17 cellular contexts compared by ENCODE assay signal in the genomic region with DNA sequence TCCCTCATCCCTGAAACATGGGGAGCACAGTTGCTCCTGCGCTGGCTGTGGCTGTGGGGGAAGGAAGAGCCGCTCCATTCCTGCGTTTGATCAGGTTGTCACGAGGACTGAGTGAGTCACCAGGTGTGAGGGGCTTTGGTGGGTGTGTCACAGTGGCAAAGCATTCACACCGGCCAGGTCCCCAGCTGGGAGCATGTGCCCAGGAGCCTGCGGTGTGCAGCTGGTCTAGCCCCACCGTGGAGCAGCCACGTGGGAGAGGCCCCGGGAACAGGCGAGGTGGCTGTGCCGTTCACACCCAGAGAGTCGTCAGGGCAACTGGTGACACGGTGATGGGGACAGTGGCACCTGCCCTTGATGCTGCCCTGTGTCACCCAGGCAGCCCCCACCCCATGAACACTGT. TPM values are rescaled to one million over a fixed set of nuclear protein-coding genes. Genes with fewer than 3 reads are reported as not detected.
DNase-seq lines count a peak whose midpoint lies in the region; ATAC-seq, FAIRE-seq and TF ChIP-seq lines count a peak whose summit lies in the region.
"Had no signal": no experiment of that assay in that cellular context is flagged by ENCODE, and none has a peak within 500 bp of the region (broad histone marks: within the 10 kb centered on the region; RNA-seq: fewer than 3 reads in every experiment).

No MANE protein-coding gene starts in this region.

- no peak for ATAC-seq in HG03457 (IDR thresholded peaks at IDR 0.05; ENCODE audit: unreplicated experiment)
- no peak for ATAC-seq in WTC11
- ATAC-seq: activated T-cell treated with anti-CD3 and anti-CD28 coated beads, Interleukin-2, amount 50 U/mL, for 72 hours; left lobe of liver had no signal

- no peaks in the 10 kb centered on the region for H3K4me1 Mint-ChIP-seq in WTC11
- H3K4me1 Mint-ChIP-seq: activated CD4-positive, alpha-beta T cell treated with anti-CD3 and anti-CD28 coated beads, Interleukin-2, amount 10 ng/mL, durations not matched to agents 24 days and 14 days; CD4-positive, CD25-positive, alpha-beta regulatory T cell had no signal

- TF ChIP-seq CTCF in adrenal gland (IDR thresholded peaks at IDR 0.05), result no peak
- no peak for TF ChIP-seq CTCF in kidney (IDR thresholded peaks at IDR 0.05; ENCODE audit: borderline replicate concordance, extremely low read depth, insufficient read depth)
- TF ChIP-seq CTCF in spleen (IDR thresholded peaks at IDR 0.05 in 8 of 11, conservative IDR thresholded peaks at IDR 0.05 in 3 of 11), result no peak
- TF ChIP-seq CTCF in WTC11 (IDR thresholded peaks at IDR 0.05), result no peak

- H3K4me3 ChIP-seq in adrenal gland (no peak overlapping the region), kidney (ENCODE audit: low read length in 2 of 2) (no peak overlapping the region), spleen (no peak overlapping the region)

- TF ChIP-seq POLR2A in adrenal gland (IDR thresholded peaks at IDR 0.05), result no peak
- no peak for TF ChIP-seq POLR2A in spleen (IDR thresholded peaks at IDR 0.05)

- peaks cover 48 to 77% of the 10 kb centered on the region in 2 donors for H3K4me1 ChIP-seq in adrenal gland (replicated peaks in 1 of 2)
- H3K4me1 ChIP-seq in kidney (ENCODE audit: control insufficient read depth in 1 of 2, insufficient read depth in 1 of 2, low read depth in 1 of 2, low read length in 2 of 2), result peaks cover 44 to 75% of the 10 kb centered on the region in 2 donors
- peaks cover 22 to 99% (median 75%) of the 10 kb centered on the region in 6 donors for H3K4me1 ChIP-seq in spleen

- H3K27ac Mint-ChIP-seq in WTC11, result no peak overlapping the region
- H3K27ac Mint-ChIP-seq: activated CD4-positive, alpha-beta T cell treated with anti-CD3 and anti-CD28 coated beads, Interleukin-2, amount 10 ng/mL, durations not matched to agents 24 days and 14 days; activated T-cell treated with anti-CD3 and anti-CD28 coated beads, Interleukin-2, amount 50 U/mL, for 72 hours; CD4-positive, CD25-positive, alpha-beta regulatory T cell had no signal

- peak overlapping the region in 4 of 5 donors; percentile 81 to 95 (median 86) for H3K27ac ChIP-seq in adrenal gland
- H3K27ac ChIP-seq in kidney (ENCODE audit: low read depth in 2 of 2, low read length in 2 of 2), result peak overlapping the region; percentile 32 to 67
- peak overlapping the region in 7 of 8 donors; percentile 39 to 98 (median 84) for H3K27ac ChIP-seq in spleen

- no peaks in the 10 kb centered on the region for H3K36me3 Mint-ChIP-seq in WTC11

- H3K27me3 Mint-ChIP-seq in WTC11 (ENCODE audit: low read depth), result no peaks in the 10 kb centered on the region
- H3K27me3 Mint-ChIP-seq: activated CD4-positive, alpha-beta T cell treated with anti-CD3 and anti-CD28 coated beads, Interleukin-2, amount 10 ng/mL, durations not matched to agents 24 days and 14 days; CD4-positive, CD25-positive, alpha-beta regulatory T cell had no signal

- 56 to 81% (median 62%) methylated on average over 3 to 13 of the region's 13 CpGs for WGBS in adrenal gland, 4 donors
- WGBS in spleen, 5 donors, result 73 to 82% (median 79%) methylated on average over 4 to 13 of the region's 13 CpGs

- intact Hi-C loops in adrenal gland (cut with DNase I) (no loop called here), kidney (cut with DNase I) (no loop called here), spleen (cut with DNase I; ENCODE audit: low total_unique reads) (no loop called here)

- no peaks in the 10 kb centered on the region for H3K27me3 ChIP-seq in adrenal gland
- H3K27me3 ChIP-seq in spleen (replicated peaks in 1 of 7), result no peaks in the 10 kb centered on the region

- CTCF ChIA-PET in WTC11 (lab: Charles Lee), result interaction anchor here (0.6 kb wide), 1 partner anchor 238 kb away, joined by 5 read pairs; no protein-coding TSS in a partner anchor

- no peak for FAIRE-seq in kidney (lab: Jason Lieb, UNC)
- FAIRE-seq: GM18507 had no signal

- H3K9me3 ChIP-seq in adrenal gland (replicated peaks in 1 of 3), result no peaks in the 10 kb centered on the region
- no peaks in the 10 kb centered on the region for H3K9me3 ChIP-seq in kidney (ENCODE audit: control insufficient read depth in 1 of 2, low read length in 2 of 2)
- no peaks in the 10 kb centered on the region for H3K9me3 ChIP-seq in spleen

- in situ Hi-C loops in G401 (cut with HindIII; ENCODE audit: low sequenced_read_pairs), result no loop called here

- no peaks in the 10 kb centered on the region for H3K9me3 Mint-ChIP-seq in WTC11
- H3K9me3 Mint-ChIP-seq: activated CD4-positive, alpha-beta T cell treated with anti-CD3 and anti-CD28 coated beads, Interleukin-2, amount 10 ng/mL, durations not matched to agents 24 days and 14 days; activated T-cell treated with anti-CD3 and anti-CD28 coated beads, Interleukin-2, amount 50 U/mL, for 72 hours; CD4-positive, CD25-positive, alpha-beta regulatory T cell had no signal

- POLR2A ChIA-PET in WTC11 (lab: Charles Lee), result no interaction called here

- H3K9ac ChIP-seq in kidney (ENCODE audit: low read length in 2 of 2), result no peak overlapping the region

- DNase-seq in G401 (ENCODE audit: low spot score) (peak; percentile 12), adrenal gland (peak in 3 of 7 donors; percentile 42 to 56 (median 51)), kidney (no peak), spleen (no peak), dermis blood vessel endothelial cell (no peak), WTC11 (ENCODE audit: low spot score) (no peak)
- no peak for DNase-seq in stimulated activated CD4-positive, alpha-beta T cell treated with anti-CD3 and anti-CD28 coated beads, Interleukin-2, amount 100 ng/mL, for 24 hours
- DNase-seq: activated CD4-positive, alpha-beta T cell treated with anti-CD3 and anti-CD28 coated beads, Interleukin-2, amount 10 ng/mL, durations not matched to agents 24 days and 14 days; activated T-cell treated with anti-CD3 and anti-CD28 coated beads, Interleukin-2, amount 50 U/mL, for 72 hours; amygdala; CD4-positive, CD25-positive, alpha-beta regulatory T cell; effector CD4-positive, alpha-beta T cell; MV-4-11; occipital lobe had no signal

- H3K36me3 ChIP-seq in adrenal gland (replicated peaks in 1 of 2), result peaks cover 0 to 80% of the 10 kb centered on the region in 2 donors
- H3K36me3 ChIP-seq in kidney (ENCODE audit: control insufficient read depth in 1 of 2, insufficient read depth in 2 of 2, low read length in 2 of 2), result peaks cover 12 to 67% of the 10 kb centered on the region in 2 donors
- peaks cover 2 to 100% (median 69%) of the 10 kb centered on the region in 6 donors for H3K36me3 ChIP-seq in spleen

- H3K4me3 Mint-ChIP-seq in WTC11, result no peak overlapping the region
- H3K4me3 Mint-ChIP-seq: activated CD4-positive, alpha-beta T cell treated with anti-CD3 and anti-CD28 coated beads, Interleukin-2, amount 10 ng/mL, durations not matched to agents 24 days and 14 days; activated T-cell treated with anti-CD3 and anti-CD28 coated beads, Interleukin-2, amount 50 U/mL, for 72 hours; CD4-positive, CD25-positive, alpha-beta regulatory T cell had no signal

TF ChIP-seq in WTC11, 78 proteins besides CTCF, POLR2A, EP300 and RAD21 (continues in another document):
- TF ChIP-seq TP53 (CRISPR knock-in tag; IDR thresholded peaks at IDR 0.05) (no peak), NFATC4 (CRISPR knock-in tag; IDR thresholded peaks at IDR 0.05) (no peak), JAZF1 (CRISPR knock-in tag; IDR thresholded peaks at IDR 0.05) (no peak), ATF1 (CRISPR knock-in tag; IDR thresholded peaks at IDR 0.05) (no peak), KAT7 (CRISPR knock-in tag; IDR thresholded peaks at IDR 0.05; ENCODE audit: borderline replicate concordance) (no peak), TCF7 (CRISPR knock-in tag; IDR thresholded peaks at IDR 0.05; ENCODE audit: low read depth) (no peak)
- TF ChIP-seq, protein P1, sequence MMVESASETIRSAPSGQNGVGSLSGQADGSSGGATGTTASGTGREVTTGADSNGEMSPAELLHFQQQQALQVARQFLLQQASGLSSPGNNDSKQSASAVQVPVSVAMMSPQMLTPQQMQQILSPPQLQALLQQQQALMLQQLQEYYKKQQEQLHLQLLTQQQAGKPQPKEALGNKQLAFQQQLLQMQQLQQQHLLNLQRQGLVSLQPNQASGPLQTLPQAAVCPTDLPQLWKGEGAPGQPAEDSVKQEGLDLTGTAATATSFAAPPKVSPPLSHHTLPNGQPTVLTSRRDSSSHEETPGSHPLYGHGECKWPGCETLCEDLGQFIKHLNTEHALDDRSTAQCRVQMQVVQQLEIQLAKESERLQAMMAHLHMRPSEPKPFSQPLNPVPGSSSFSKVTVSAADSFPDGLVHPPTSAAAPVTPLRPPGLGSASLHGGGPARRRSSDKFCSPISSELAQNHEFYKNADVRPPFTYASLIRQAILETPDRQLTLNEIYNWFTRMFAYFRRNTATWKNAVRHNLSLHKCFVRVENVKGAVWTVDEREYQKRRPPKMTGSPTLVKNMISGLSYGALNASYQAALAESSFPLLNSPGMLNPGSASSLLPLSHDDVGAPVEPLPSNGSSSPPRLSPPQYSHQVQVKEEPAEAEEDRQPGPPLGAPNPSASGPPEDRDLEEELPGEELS (CRISPR knock-in tag; IDR thresholded peaks at IDR 0.05), result no peak
- TF ChIP-seq, protein P2, sequence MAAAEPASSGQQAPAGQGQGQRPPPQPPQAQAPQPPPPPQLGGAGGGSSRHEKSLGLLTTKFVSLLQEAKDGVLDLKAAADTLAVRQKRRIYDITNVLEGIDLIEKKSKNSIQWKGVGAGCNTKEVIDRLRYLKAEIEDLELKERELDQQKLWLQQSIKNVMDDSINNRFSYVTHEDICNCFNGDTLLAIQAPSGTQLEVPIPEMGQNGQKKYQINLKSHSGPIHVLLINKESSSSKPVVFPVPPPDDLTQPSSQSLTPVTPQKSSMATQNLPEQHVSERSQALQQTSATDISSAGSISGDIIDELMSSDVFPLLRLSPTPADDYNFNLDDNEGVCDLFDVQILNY (CRISPR knock-in tag; IDR thresholded peaks at IDR 0.05), result no peak
- TF ChIP-seq, protein P3, sequence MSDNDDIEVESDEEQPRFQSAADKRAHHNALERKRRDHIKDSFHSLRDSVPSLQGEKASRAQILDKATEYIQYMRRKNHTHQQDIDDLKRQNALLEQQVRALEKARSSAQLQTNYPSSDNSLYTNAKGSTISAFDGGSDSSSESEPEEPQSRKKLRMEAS (CRISPR knock-in tag; IDR thresholded peaks at IDR 0.05), result no peak
- TF ChIP-seq, protein P4, sequence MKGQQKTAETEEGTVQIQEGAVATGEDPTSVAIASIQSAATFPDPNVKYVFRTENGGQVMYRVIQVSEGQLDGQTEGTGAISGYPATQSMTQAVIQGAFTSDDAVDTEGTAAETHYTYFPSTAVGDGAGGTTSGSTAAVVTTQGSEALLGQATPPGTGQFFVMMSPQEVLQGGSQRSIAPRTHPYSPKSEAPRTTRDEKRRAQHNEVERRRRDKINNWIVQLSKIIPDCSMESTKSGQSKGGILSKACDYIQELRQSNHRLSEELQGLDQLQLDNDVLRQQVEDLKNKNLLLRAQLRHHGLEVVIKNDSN (CRISPR knock-in tag; IDR thresholded peaks at IDR 0.05), result no peak

RNA-seq across cellular contexts. Expression of a gene that starts 47.6 kb away (rescaled TPM):
- total RNA-seq in G401 (2014; rRNA removed; shearing (Covaris generic)), result 1.7 and 3.2 TPM in 2 replicates
- total RNA-seq in adrenal gland (100 to 1,000 TPM in 1 of 8 donors, 10 to 100 TPM in 7; 27.6 to 208 (median 41.7) TPM), kidney (36.8 TPM), spleen (10 to 100 TPM; 21.2 to 40.9 (median 24.8) TPM), dermis blood vessel endothelial cell (12.5 and 20.6 TPM in 2 replicates), WTC11 (2021) (8.5 to 10.1 TPM (median 9.3 TPM) in 3 replicates)
- polyA plus RNA-seq in adrenal gland (10 to 100 TPM in 1 of 3 donors, 1 to 10 TPM in 2; 5.1 to 17.0 (median 8.4) TPM), kidney (ENCODE audit: insufficient read depth, low read depth, low replicate concordance) (15.8 TPM), spleen (1 to 10 TPM; 2.0 to 5.8 (median 2.4) TPM)
